1 cellular context compared by ENCODE assay signal in genomic region chr12:112685321-112685720, GRCh38.
TF ChIP-seq lines count a peak whose summit lies in the region.

No MANE protein-coding gene starts in this region.

TF ChIP-seq in K562, 482 proteins besides CTCF, POLR2A, EP300 and RAD21 (continued from another document):
- no peak for TF ChIP-seq HMGXB4 (CRISPR knock-in tag; IDR thresholded peaks at IDR 0.05)
- no peak for TF ChIP-seq POLR2H (tag; IDR thresholded peaks at IDR 0.05; ENCODE audit: low read depth)
- peak; percentile 68 for TF ChIP-seq ATF3 (IDR thresholded peaks at IDR 0.05)
- TF ChIP-seq ATF3 (CRISPR knock-in tag; conservative IDR thresholded peaks at IDR 0.05), result no peak
- TF ChIP-seq CEBPB (tag; IDR thresholded peaks at IDR 0.05), result peak; percentile 25; the same call in 1 of the 2 replicates
- no peak for TF ChIP-seq ZBTB2 (IDR thresholded peaks at IDR 0.05)
- no peak for TF ChIP-seq CSDE1 (IDR thresholded peaks at IDR 0.05)
